In genomic region chr5:35880166-35880565, GRCh38 we compare ENCODE assay signal across 22 cellular contexts. TPM values are rescaled to one million over a fixed set of nuclear protein-coding genes. Genes with fewer than 3 reads are reported as not detected.
A peak's percentile ranks its signal among the peaks of the same experiment; 100 is the strongest.
DNase-seq lines count a peak whose midpoint lies in the region; ATAC-seq and TF ChIP-seq lines count a peak whose summit lies in the region.
"Had no signal": no experiment of that assay in that cellular context is flagged by ENCODE, and none has a peak within 500 bp of the region (broad histone marks: within the 10 kb centered on the region; RNA-seq: fewer than 3 reads in every experiment).

No MANE protein-coding gene starts in this region.

- CTCF ChIA-PET in IMR-90 (lab: Yijun Ruan, JAX): interaction anchor here (0.6 kb wide), 1 partner anchor 131 kb away, joined by 4 read pairs; no protein-coding TSS in a partner anchor
- CTCF ChIA-PET in naive thymus-derived CD4-positive, alpha-beta T cell (lab: Charles Lee): interaction anchor here (0.6 to 2.0 kb wide), 7 partner anchors 21 to 923 kb away, joined by 3 to 8 read pairs (median 3); no protein-coding TSS in a partner anchor

- no peak for ATAC-seq in activated T-cell treated with anti-CD3 and anti-CD28 coated beads, Interleukin-2, amount 50 U/mL, for 4 hours
- no peak for ATAC-seq in IMR-90 (ENCODE audit: low read depth)
- no peak for ATAC-seq in naive thymus-derived CD4-positive, alpha-beta T cell
- no peak for ATAC-seq in HG02588 (IDR thresholded peaks at IDR 0.05; ENCODE audit: unreplicated experiment)

- no peaks in the 10 kb centered on the region for H3K79me2 ChIP-seq in mesendoderm (ENCODE audit: control insufficient read depth, insufficient read depth, low read length)
- H3K79me2 ChIP-seq: hepatocyte had no signal

- BruUV-seq in IMR-90 (replicated peaks; lab: Mats Ljungman, UMichigan): no TSS peak

- peak overlapping the region; percentile 29 for H3K4me3 Mint-ChIP-seq in activated T-cell treated with anti-CD3 and anti-CD28 coated beads, Interleukin-2, amount 50 U/mL, for 4 hours
- peak overlapping the region in 4 of 10 donors; percentile 8 to 65 (median 35) for H3K4me3 Mint-ChIP-seq in naive thymus-derived CD4-positive, alpha-beta T cell
- H3K4me3 Mint-ChIP-seq: naive B cell had no signal

- H2AK5ac ChIP-seq in IMR-90 (ENCODE audit: low read depth, low read length) (no peak overlapping the region), mesendoderm (ENCODE audit: low read length) (no peak overlapping the region)

- H4K5ac ChIP-seq in IMR-90 (ENCODE audit: low read depth, low read length): no peak overlapping the region
- no peak overlapping the region for H4K5ac ChIP-seq in mesendoderm (ENCODE audit: low read length)

- H3K4ac ChIP-seq in IMR-90 (ENCODE audit: low read depth, low read length): no peak overlapping the region
- no peak overlapping the region for H3K4ac ChIP-seq in mesendoderm (ENCODE audit: low read depth, low read length)

- H3K9me1 ChIP-seq in IMR-90 (ENCODE audit: insufficient read depth, low read length): peaks cover 8% of the 10 kb centered on the region

- H3K4me3 ChIP-seq in IMR-90 (ENCODE audit: insufficient read depth, low read depth, low read length): no peak overlapping the region
- no peak overlapping the region for H3K4me3 ChIP-seq in naive thymus-derived CD4-positive, alpha-beta T cell (ENCODE audit: low read length)
- H3K4me3 ChIP-seq in transverse colon: no peak overlapping the region
- no peak overlapping the region for H3K4me3 ChIP-seq in mesendoderm (ENCODE audit: low read length)
- H3K4me3 ChIP-seq: hepatocyte, uterus had no signal

- TF ChIP-seq CTCF in IMR-90 (conservative IDR thresholded peaks at IDR 0.05; ENCODE audit: low read depth, low read length) (no peak), transverse colon (IDR thresholded peaks at IDR 0.05) (no peak)

- no peak overlapping the region for H2AK9ac ChIP-seq in IMR-90 (replicated peaks; ENCODE audit: low read depth, low read length, poor library complexity)

- in situ Hi-C loops in IMR-90 (cut with MboI; ENCODE audit: low sequenced_read_pairs) (no loop called here), transverse colon (cut with MboI; ENCODE audit: low pct_ligation_motif_present in 1 of 4, low pct_unique_long_range_greater_than_20kb in 1 of 4, low sequenced_read_pairs in 3 of 4) (no loop called here)

- no peak overlapping the region for H2AFZ ChIP-seq in IMR-90 (replicated peaks; ENCODE audit: low read length, poor library complexity)
- H2AFZ ChIP-seq: hepatocyte had no signal

- H3K4me1 ChIP-seq in IMR-90 (ENCODE audit: control insufficient read depth, insufficient read depth, low read length): peaks cover 6% of the 10 kb centered on the region; the same call in 1 of the 2 replicates
- H3K4me1 ChIP-seq in naive thymus-derived CD4-positive, alpha-beta T cell (ENCODE audit: control insufficient read depth in 2 of 2, insufficient read depth in 2 of 2, low read length in 2 of 2): peaks cover 44 to 49% of the 10 kb centered on the region in 2 donors
- no peaks in the 10 kb centered on the region for H3K4me1 ChIP-seq in transverse colon
- no peaks in the 10 kb centered on the region for H3K4me1 ChIP-seq in mesendoderm (ENCODE audit: control insufficient read depth, low read depth, low read length)
- H3K4me1 ChIP-seq: uterus had no signal

- no peak for TF ChIP-seq EP300 in transverse colon (IDR thresholded peaks at IDR 0.05; ENCODE audit: low read depth)

- TF ChIP-seq RAD21 in IMR-90 (IDR thresholded peaks at IDR 0.05; ENCODE audit: low read length): no peak

- H4K91ac ChIP-seq in IMR-90 (ENCODE audit: insufficient read depth, low read depth, low read length): no peak overlapping the region

- no peak for DNase-seq in activated T-cell treated with anti-CD3 and anti-CD28 coated beads, Interleukin-2, amount 50 U/mL, for 4 hours
- no peak for DNase-seq in activated T-cell treated with anti-CD3 and anti-CD28 coated beads for 4 hours
- no peak for DNase-seq in IMR-90
- DNase-seq in SKM-1 treated with dmso at 0.1 percent for 144 hours (lab: John Stamatoyannopoulos, UW; ENCODE audit: unreplicated experiment): peak; percentile 36
- no peak for DNase-seq in naive thymus-derived CD4-positive, alpha-beta T cell
- DNase-seq in transverse colon: no peak
- no peak for DNase-seq in mesendoderm
- DNase-seq: brain microvascular endothelial cell; cortex of kidney; kidney; mammary epithelial cell; naive B cell; NCI-H524; SIG-M5; stimulated activated CD4-positive, alpha-beta T cell treated with anti-CD3 and anti-CD28 coated beads, Interleukin-2, amount 100 ng/mL, for 24 hours; T1000; uterus had no signal

- no peak overlapping the region for H2BK20ac ChIP-seq in IMR-90 (ENCODE audit: low read depth, low read length)

- H3K27ac ChIP-seq in IMR-90 (ENCODE audit: insufficient read depth, low read length) (no peak overlapping the region), transverse colon (no peak overlapping the region), mesendoderm (ENCODE audit: low read depth, low read length) (no peak overlapping the region)
- no peak overlapping the region for H3K27ac ChIP-seq in naive thymus-derived CD4-positive, alpha-beta T cell (ENCODE audit: low read depth, low read length)
- H3K27ac ChIP-seq: brain microvascular endothelial cell, hepatocyte, KMS-11, uterus had no signal

- H3K18ac ChIP-seq in IMR-90 (ENCODE audit: low read depth, low read length) (no peak overlapping the region), mesendoderm (ENCODE audit: low read length) (no peak overlapping the region)

- H3K36me3 ChIP-seq in IMR-90 (ENCODE audit: control insufficient read depth, insufficient read depth, low read length) (peaks cover 15% of the 10 kb centered on the region), transverse colon (no peaks in the 10 kb centered on the region), mesendoderm (ENCODE audit: control insufficient read depth, insufficient read depth, low read length) (no peaks in the 10 kb centered on the region)
- peaks cover 23 to 34% (median 27%) of the 10 kb centered on the region in 3 experiments for H3K36me3 ChIP-seq in naive thymus-derived CD4-positive, alpha-beta T cell (ENCODE audit: control insufficient read depth in 2 of 3, insufficient read depth in 3 of 3, low read length in 3 of 3)
- H3K36me3 ChIP-seq: brain microvascular endothelial cell, uterus had no signal

- H3K9me3 ChIP-seq in IMR-90 (ENCODE audit: control insufficient read depth, insufficient read depth, low read length) (no peaks in the 10 kb centered on the region), transverse colon (no peaks in the 10 kb centered on the region)
- no peaks in the 10 kb centered on the region for H3K9me3 ChIP-seq in naive thymus-derived CD4-positive, alpha-beta T cell (ENCODE audit: control insufficient read depth in 2 of 3, low read length in 3 of 3)
- H3K9me3 ChIP-seq: uterus had no signal

- H4K20me1 ChIP-seq in IMR-90 (ENCODE audit: insufficient read depth, low read length): no peaks in the 10 kb centered on the region

- H2BK120ac ChIP-seq in IMR-90 (ENCODE audit: low read depth, low read length): peak overlapping the region; percentile 35; the same call in 1 of the 2 replicates
- no peak overlapping the region for H2BK120ac ChIP-seq in mesendoderm (ENCODE audit: low read depth, low read length)

- H3K14ac ChIP-seq in IMR-90 (replicated peaks; ENCODE audit: low read depth, low read length): no peak overlapping the region

- H3K79me1 ChIP-seq in IMR-90 (ENCODE audit: low read depth in 1 of 2, low read length in 2 of 2) (peaks cover 6% of the 10 kb centered on the region in 2 experiments; a peak in 1 of 4 replicates), mesendoderm (ENCODE audit: low read length) (no peaks in the 10 kb centered on the region)

- peak overlapping the region in 8 of 9 donors; percentile 21 to 91 (median 76) for H3K27ac Mint-ChIP-seq in naive thymus-derived CD4-positive, alpha-beta T cell

- no CpG with 5 or more reads among the region's 1 CpG for WGBS in IMR-90 (ENCODE audit: extremely low coverage in 2 of 2, insufficient read length in 1 of 2), 2 experiments
- 88 to 95% methylated on average over 1 of the region's 1 CpG for WGBS in transverse colon (ENCODE audit: low coverage in 1 of 2), 2 donors
- no CpG with 5 or more reads among the region's 1 CpG for WGBS in mesendoderm (ENCODE audit: extremely low coverage, insufficient coverage, low lambda C conversion rate)

- POLR2A ChIA-PET in IMR-90 (lab: Charles Lee; ENCODE audit: unreplicated experiment): no interaction called here
- POLR2A ChIA-PET in naive thymus-derived CD4-positive, alpha-beta T cell (lab: Charles Lee): interaction anchor here (0.6 to 7.4 kb wide), 26 partner anchors 10 to 231 kb away, joined by 3 to 167 read pairs (median 4); partner anchors contain the start of gene IL7R

- no peak for TF ChIP-seq POLR2A in IMR-90 (IDR thresholded peaks at IDR 0.05; ENCODE audit: low read depth, low read length)
- no peak for TF ChIP-seq POLR2A in transverse colon (IDR thresholded peaks at IDR 0.05)

- H4K8ac ChIP-seq in IMR-90 (ENCODE audit: low read depth in 2 of 2, low read length in 2 of 2): no peak overlapping the region
- no peak overlapping the region for H4K8ac ChIP-seq in mesendoderm (ENCODE audit: low read depth, low read length)

- dilution Hi-C loops in IMR-90 (cut with HindIII; ENCODE audit: low sequenced_read_pairs, unreplicated experiment): no loop called here

- H3K36me3 Mint-ChIP-seq in activated T-cell treated with anti-CD3 and anti-CD28 coated beads, Interleukin-2, amount 50 U/mL, for 4 hours (ENCODE audit: insufficient read depth): peaks cover 47% of the 10 kb centered on the region
- peaks cover 27 to 79% (median 50%) of the 10 kb centered on the region in 5 donors for H3K36me3 Mint-ChIP-seq in naive thymus-derived CD4-positive, alpha-beta T cell
- H3K36me3 Mint-ChIP-seq: naive B cell had no signal

- H2BK5ac ChIP-seq in IMR-90 (ENCODE audit: low read depth, low read length, poor library complexity, severe bottlenecking) (peak overlapping the region; percentile 5), mesendoderm (ENCODE audit: low read length) (no peak overlapping the region)

- H3K27me3 ChIP-seq in IMR-90 (ENCODE audit: control insufficient read depth, insufficient read depth, low read length) (no peaks in the 10 kb centered on the region), transverse colon (no peaks in the 10 kb centered on the region), mesendoderm (ENCODE audit: insufficient read depth, low read length, poor library complexity) (no peaks in the 10 kb centered on the region)
- H3K27me3 ChIP-seq in naive thymus-derived CD4-positive, alpha-beta T cell (ENCODE audit: control insufficient read depth in 2 of 2, insufficient read depth in 2 of 2, low read length in 2 of 2): no peaks in the 10 kb centered on the region
- H3K27me3 ChIP-seq: brain microvascular endothelial cell, hepatocyte, uterus had no signal

- H3K9me3 Mint-ChIP-seq in activated T-cell treated with anti-CD3 and anti-CD28 coated beads, Interleukin-2, amount 50 U/mL, for 4 hours: peaks cover 21% of the 10 kb centered on the region
- peaks cover 0 to 6% (median 2%) of the 10 kb centered on the region in 11 donors for H3K9me3 Mint-ChIP-seq in naive thymus-derived CD4-positive, alpha-beta T cell

- no peak overlapping the region for H3K9ac ChIP-seq in IMR-90 (ENCODE audit: low read depth, low read length)
- H3K9ac ChIP-seq in mesendoderm (ENCODE audit: low read length): no peak overlapping the region
- H3K9ac ChIP-seq: KMS-11 had no signal

- H2BK15ac ChIP-seq in IMR-90 (ENCODE audit: low read depth, low read length) (no peak overlapping the region), mesendoderm (replicated peaks; ENCODE audit: low read depth) (no peak overlapping the region)

- no peaks in the 10 kb centered on the region for H3K27me3 Mint-ChIP-seq in activated T-cell treated with anti-CD3 and anti-CD28 coated beads, Interleukin-2, amount 50 U/mL, for 4 hours (ENCODE audit: low read depth)
- H3K27me3 Mint-ChIP-seq in naive thymus-derived CD4-positive, alpha-beta T cell: no peaks in the 10 kb centered on the region

- H3K4me2 ChIP-seq in IMR-90 (ENCODE audit: low read depth, low read length) (no peak overlapping the region), mesendoderm (ENCODE audit: low read length) (no peak overlapping the region)
- H3K4me2 ChIP-seq: hepatocyte, KMS-11 had no signal

- peaks cover 76% of the 10 kb centered on the region for H3K4me1 Mint-ChIP-seq in activated T-cell treated with anti-CD3 and anti-CD28 coated beads, Interleukin-2, amount 50 U/mL, for 4 hours (ENCODE audit: low read depth)
- peaks cover 62 to 97% (median 91%) of the 10 kb centered on the region in 7 donors for H3K4me1 Mint-ChIP-seq in naive thymus-derived CD4-positive, alpha-beta T cell

- intact Hi-C loops in IMR-90 (cut with micrococcal nuclease): no loop called here
- intact Hi-C loops in naive thymus-derived CD4-positive, alpha-beta T cell (cut with micrococcal nuclease): loop anchor here (2.0 to 10.0 kb wide), 2 partner anchors 45 to 365 kb away; partner anchors contain the start of gene NADK2 (in 1 of the 2)
- intact Hi-C loops in transverse colon (cut with DNase I; ENCODE audit: low total_unique reads): no loop called here

- H3K23ac ChIP-seq in IMR-90 (ENCODE audit: low read depth, low read length) (no peak overlapping the region), mesendoderm (ENCODE audit: low read length) (no peak overlapping the region)

- H3K56ac ChIP-seq in IMR-90 (ENCODE audit: extremely low read depth, insufficient read depth, low read length) (no peak overlapping the region), mesendoderm (ENCODE audit: low read length) (no peak overlapping the region)

RNA-seq across cellular contexts. Expression of gene IL7R, which starts 23.5 kb away (rescaled TPM):
- total RNA-seq in activated T-cell treated with anti-CD3 and anti-CD28 coated beads, Interleukin-2, amount 50 U/mL, for 4 hours: 10 to 100 TPM; 53.5 to 65.8 (median 54.7) TPM
- total RNA-seq in IMR-90 (2012; rRNA removed) (56.9 and 71.7 TPM in 2 replicates), transverse colon (10 to 100 TPM in 2 of 4 donors, 1 to 10 TPM in 2; 3.2 to 54.8 (median 17.9) TPM)
- polyA plus RNA-seq in IMR-90 (2012; rRNA removed): 39.0 and 40.7 TPM in 2 replicates
- polyA plus RNA-seq in IMR-90 (2012; cell fraction: cytosol; rRNA removed): 12.9 and 32.4 TPM in 2 replicates
- polyA plus RNA-seq in IMR-90 (2012; cell fraction: nucleus; rRNA removed; ENCODE audit: low replicate concordance): 7.9 and 30.3 TPM in 2 replicates
- total RNA-seq in naive thymus-derived CD4-positive, alpha-beta T cell: 1,000 to 10,000 TPM in 2 of 5 experiments, 100 to 1,000 TPM in 3; 341 to 1,298 (median 608) TPM
- 100 to 1,000 TPM; 690 to 965 TPM for polyA plus RNA-seq in naive thymus-derived CD4-positive, alpha-beta T cell
- polyA plus RNA-seq in mesendoderm (2013, experiment 1 of 2): under 0.01 TPM
- polyA plus RNA-seq in mesendoderm (2013, experiment 2 of 2): 0.04 TPM

RNA-seq across cellular contexts. Expression of gene CAPSL, which starts 58.3 kb away (rescaled TPM):
- under 1 TPM; 0.30 to 0.87 (median 0.40) TPM for total RNA-seq in activated T-cell treated with anti-CD3 and anti-CD28 coated beads, Interleukin-2, amount 50 U/mL, for 4 hours
- total RNA-seq in IMR-90 (2012; rRNA removed): not detected in 2 replicates
- 0.09 TPM in 1 of 2 replicates, not detected in the other for polyA plus RNA-seq in IMR-90 (2012; rRNA removed)
- not detected in 2 replicates for polyA plus RNA-seq in IMR-90 (2012; cell fraction: cytosol; rRNA removed)
- polyA plus RNA-seq in IMR-90 (2012; cell fraction: nucleus; rRNA removed; ENCODE audit: low replicate concordance): not detected in 2 replicates
- not detected for total RNA-seq in naive thymus-derived CD4-positive, alpha-beta T cell
- not detected for polyA plus RNA-seq in naive thymus-derived CD4-positive, alpha-beta T cell
- not detected for total RNA-seq in transverse colon
- polyA plus RNA-seq in mesendoderm (2013, experiment 1 of 2): 0.04 TPM
- polyA plus RNA-seq in mesendoderm (2013, experiment 2 of 2): not detected
- total RNA-seq: endothelial cell of umbilical vein, hepatocyte, mammary epithelial cell, posterior vena cava had no signal
- polyA plus RNA-seq: endothelial cell of umbilical vein, mammary epithelial cell had no signal

Comparison
In these comparisons a context has a peak if more than half of its experiments do, and no peak if none do; other contexts are left out.
1. intact Hi-C loops: an anchor here in naive thymus-derived CD4-positive, alpha-beta T cell (2.0 to 10.0 kb wide); none called in IMR-90 and transverse colon.